ENCODE assay signal across 1 cellular context in genomic region chr11:45234306-45235006, GRCh38.
TF ChIP-seq lines count a peak whose summit lies in the region.

No MANE protein-coding gene starts in this region.

TF ChIP-seq in H1, 55 proteins besides CTCF, POLR2A, EP300 and RAD21 (continued from another document):
- TF ChIP-seq, protein P1, sequence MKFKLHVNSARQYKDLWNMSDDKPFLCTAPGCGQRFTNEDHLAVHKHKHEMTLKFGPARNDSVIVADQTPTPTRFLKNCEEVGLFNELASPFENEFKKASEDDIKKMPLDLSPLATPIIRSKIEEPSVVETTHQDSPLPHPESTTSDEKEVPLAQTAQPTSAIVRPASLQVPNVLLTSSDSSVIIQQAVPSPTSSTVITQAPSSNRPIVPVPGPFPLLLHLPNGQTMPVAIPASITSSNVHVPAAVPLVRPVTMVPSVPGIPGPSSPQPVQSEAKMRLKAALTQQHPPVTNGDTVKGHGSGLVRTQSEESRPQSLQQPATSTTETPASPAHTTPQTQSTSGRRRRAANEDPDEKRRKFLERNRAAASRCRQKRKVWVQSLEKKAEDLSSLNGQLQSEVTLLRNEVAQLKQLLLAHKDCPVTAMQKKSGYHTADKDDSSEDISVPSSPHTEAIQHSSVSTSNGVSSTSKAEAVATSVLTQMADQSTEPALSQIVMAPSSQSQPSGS (IDR thresholded peaks at IDR 0.05; ENCODE audit: low read length), result no peak
- TF ChIP-seq TCF12 (IDR thresholded peaks at IDR 0.05; ENCODE audit: low read depth, low read length) (no peak), CHD7 (IDR thresholded peaks at IDR 0.05; ENCODE audit: insufficient replicate concordance, low read length) (no peak), EGR1 (IDR thresholded peaks at IDR 0.05; ENCODE audit: borderline replicate concordance, low read depth, low read length) (no peak), POU5F1 (IDR thresholded peaks at IDR 0.05; ENCODE audit: low read depth, low read length) (no peak), SIRT6 (IDR thresholded peaks at IDR 0.05; ENCODE audit: low read length) (no peak), NRF1 (IDR thresholded peaks at IDR 0.05; ENCODE audit: low read depth, low read length) (no peak)
